In the genomic region with DNA sequence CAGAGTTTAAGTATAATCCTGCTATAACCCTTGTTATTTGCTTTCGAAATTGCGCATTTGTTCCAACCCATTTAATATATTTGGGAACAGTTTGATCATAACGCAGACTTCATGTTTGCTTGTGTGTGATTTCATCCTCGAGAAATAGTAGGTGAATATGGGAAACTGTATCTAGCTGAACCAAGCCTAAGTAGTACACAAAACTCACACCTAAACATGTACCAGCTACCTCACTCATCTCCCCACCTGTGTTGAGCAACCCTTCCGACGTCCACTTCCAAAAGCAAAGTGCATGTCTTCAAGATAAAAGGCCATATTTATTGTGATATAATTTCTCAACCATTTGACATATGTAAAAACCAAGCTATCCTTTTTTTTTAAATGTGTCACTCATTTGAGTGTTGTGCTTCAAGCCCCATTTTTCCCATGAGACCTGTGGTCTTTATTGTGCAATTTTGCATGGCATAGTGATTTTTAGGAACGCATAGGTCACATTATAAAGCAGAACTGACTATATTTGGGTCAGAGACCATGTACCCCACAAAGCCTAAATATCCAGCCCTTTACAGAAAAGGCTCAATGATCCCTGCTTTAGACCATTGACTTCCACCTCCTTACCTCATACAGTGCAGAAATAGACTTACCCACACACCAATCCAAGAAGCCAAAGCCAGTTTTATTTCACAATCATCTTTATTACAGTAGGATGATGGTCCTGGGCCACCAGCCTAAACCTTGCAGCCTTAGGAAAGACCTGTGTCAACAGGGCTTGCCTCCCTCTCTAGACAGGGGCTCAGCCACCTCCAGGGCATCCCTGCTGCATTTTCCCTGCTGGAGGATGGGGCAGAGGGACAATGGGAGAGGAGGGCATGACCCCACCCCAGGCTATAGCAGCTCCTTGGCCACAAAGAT, we compare ENCODE assay signal across 2 cellular contexts.
A peak's percentile ranks its signal among the peaks of the same experiment; 100 is the strongest.
TF ChIP-seq lines count a peak whose summit lies in the region.

No MANE protein-coding gene starts in this region.

TF ChIP-seq in HepG2, 621 proteins besides CTCF, POLR2A, EP300 and RAD21 (continues in another document):
- TF ChIP-seq, protein P1, sequence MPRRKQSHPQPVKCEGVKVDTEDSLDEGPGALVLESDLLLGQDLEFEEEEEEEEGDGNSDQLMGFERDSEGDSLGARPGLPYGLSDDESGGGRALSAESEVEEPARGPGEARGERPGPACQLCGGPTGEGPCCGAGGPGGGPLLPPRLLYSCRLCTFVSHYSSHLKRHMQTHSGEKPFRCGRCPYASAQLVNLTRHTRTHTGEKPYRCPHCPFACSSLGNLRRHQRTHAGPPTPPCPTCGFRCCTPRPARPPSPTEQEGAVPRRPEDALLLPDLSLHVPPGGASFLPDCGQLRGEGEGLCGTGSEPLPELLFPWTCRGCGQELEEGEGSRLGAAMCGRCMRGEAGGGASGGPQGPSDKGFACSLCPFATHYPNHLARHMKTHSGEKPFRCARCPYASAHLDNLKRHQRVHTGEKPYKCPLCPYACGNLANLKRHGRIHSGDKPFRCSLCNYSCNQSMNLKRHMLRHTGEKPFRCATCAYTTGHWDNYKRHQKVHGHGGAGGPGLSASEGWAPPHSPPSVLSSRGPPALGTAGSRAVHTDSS (CRISPR knock-in tag; conservative IDR thresholded peaks at IDR 0.05) = no peak
- no peak for TF ChIP-seq MAZ (IDR thresholded peaks at IDR 0.05; ENCODE audit: borderline replicate concordance, low read depth, low read length)
- TF ChIP-seq MAZ (CRISPR knock-in tag; IDR thresholded peaks at IDR 0.05; ENCODE audit: low read depth) = no peak
- no peak for TF ChIP-seq EZH2 (conservative IDR thresholded peaks at IDR 0.05; ENCODE audit: low read depth, low read length)
- 0 out of 2 replicates have a peak, but pooled peaks have one; percentile 40 for TF ChIP-seq CEBPB (IDR thresholded peaks at IDR 0.05; ENCODE audit: borderline replicate concordance, low read depth, low read length)
- no peak for TF ChIP-seq NKX3-1 (CRISPR knock-in tag; IDR thresholded peaks at IDR 0.05)
- no peak for TF ChIP-seq PHF21A (CRISPR knock-in tag; IDR thresholded peaks at IDR 0.05)
- no peak for TF ChIP-seq MATR3 (CRISPR knock-in tag; IDR thresholded peaks at IDR 0.05)
- TF ChIP-seq ZNF317 (CRISPR knock-in tag; IDR thresholded peaks at IDR 0.05) = no peak
- no peak for TF ChIP-seq CC2D1A (CRISPR knock-in tag; IDR thresholded peaks at IDR 0.05)
- TF ChIP-seq, protein P2, sequence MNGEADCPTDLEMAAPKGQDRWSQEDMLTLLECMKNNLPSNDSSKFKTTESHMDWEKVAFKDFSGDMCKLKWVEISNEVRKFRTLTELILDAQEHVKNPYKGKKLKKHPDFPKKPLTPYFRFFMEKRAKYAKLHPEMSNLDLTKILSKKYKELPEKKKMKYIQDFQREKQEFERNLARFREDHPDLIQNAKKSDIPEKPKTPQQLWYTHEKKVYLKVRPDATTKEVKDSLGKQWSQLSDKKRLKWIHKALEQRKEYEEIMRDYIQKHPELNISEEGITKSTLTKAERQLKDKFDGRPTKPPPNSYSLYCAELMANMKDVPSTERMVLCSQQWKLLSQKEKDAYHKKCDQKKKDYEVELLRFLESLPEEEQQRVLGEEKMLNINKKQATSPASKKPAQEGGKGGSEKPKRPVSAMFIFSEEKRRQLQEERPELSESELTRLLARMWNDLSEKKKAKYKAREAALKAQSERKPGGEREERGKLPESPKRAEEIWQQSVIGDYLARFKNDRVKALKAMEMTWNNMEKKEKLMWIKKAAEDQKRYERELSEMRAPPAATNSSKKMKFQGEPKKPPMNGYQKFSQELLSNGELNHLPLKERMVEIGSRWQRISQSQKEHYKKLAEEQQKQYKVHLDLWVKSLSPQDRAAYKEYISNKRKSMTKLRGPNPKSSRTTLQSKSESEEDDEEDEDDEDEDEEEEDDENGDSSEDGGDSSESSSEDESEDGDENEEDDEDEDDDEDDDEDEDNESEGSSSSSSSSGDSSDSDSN (CRISPR knock-in tag; IDR thresholded peaks at IDR 0.05) = no peak
- TF ChIP-seq, protein P3, sequence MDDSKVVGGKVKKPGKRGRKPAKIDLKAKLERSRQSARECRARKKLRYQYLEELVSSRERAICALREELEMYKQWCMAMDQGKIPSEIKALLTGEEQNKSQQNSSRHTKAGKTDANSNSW (CRISPR knock-in tag; IDR thresholded peaks at IDR 0.05; ENCODE audit: borderline replicate concordance) = no peak
- no peak for TF ChIP-seq CCAR2 (optimal IDR thresholded peaks at IDR 0.05; ENCODE audit: low read depth, low read length)
- TF ChIP-seq, protein P4, sequence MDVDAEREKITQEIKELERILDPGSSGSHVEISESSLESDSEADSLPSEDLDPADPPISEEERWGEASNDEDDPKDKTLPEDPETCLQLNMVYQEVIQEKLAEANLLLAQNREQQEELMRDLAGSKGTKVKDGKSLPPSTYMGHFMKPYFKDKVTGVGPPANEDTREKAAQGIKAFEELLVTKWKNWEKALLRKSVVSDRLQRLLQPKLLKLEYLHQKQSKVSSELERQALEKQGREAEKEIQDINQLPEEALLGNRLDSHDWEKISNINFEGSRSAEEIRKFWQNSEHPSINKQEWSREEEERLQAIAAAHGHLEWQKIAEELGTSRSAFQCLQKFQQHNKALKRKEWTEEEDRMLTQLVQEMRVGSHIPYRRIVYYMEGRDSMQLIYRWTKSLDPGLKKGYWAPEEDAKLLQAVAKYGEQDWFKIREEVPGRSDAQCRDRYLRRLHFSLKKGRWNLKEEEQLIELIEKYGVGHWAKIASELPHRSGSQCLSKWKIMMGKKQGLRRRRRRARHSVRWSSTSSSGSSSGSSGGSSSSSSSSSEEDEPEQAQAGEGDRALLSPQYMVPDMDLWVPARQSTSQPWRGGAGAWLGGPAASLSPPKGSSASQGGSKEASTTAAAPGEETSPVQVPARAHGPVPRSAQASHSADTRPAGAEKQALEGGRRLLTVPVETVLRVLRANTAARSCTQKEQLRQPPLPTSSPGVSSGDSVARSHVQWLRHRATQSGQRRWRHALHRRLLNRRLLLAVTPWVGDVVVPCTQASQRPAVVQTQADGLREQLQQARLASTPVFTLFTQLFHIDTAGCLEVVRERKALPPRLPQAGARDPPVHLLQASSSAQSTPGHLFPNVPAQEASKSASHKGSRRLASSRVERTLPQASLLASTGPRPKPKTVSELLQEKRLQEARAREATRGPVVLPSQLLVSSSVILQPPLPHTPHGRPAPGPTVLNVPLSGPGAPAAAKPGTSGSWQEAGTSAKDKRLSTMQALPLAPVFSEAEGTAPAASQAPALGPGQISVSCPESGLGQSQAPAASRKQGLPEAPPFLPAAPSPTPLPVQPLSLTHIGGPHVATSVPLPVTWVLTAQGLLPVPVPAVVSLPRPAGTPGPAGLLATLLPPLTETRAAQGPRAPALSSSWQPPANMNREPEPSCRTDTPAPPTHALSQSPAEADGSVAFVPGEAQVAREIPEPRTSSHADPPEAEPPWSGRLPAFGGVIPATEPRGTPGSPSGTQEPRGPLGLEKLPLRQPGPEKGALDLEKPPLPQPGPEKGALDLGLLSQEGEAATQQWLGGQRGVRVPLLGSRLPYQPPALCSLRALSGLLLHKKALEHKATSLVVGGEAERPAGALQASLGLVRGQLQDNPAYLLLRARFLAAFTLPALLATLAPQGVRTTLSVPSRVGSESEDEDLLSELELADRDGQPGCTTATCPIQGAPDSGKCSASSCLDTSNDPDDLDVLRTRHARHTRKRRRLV (CRISPR knock-in tag; IDR thresholded peaks at IDR 0.05) = no peak
- TF ChIP-seq RBM22 (optimal IDR thresholded peaks at IDR 0.05; ENCODE audit: low read length) = peak; percentile 89
- TF ChIP-seq NFATC3 (CRISPR knock-in tag; IDR thresholded peaks at IDR 0.05) = no peak
- no peak for TF ChIP-seq KAT8 (CRISPR knock-in tag; IDR thresholded peaks at IDR 0.05)
- 0 out of 2 replicates have a peak, but pooled peaks have one; percentile 14 for TF ChIP-seq ATF7-NPFF (CRISPR knock-in tag; IDR thresholded peaks at IDR 0.05; ENCODE audit: low read depth)

TF ChIP-seq in SK-N-SH treated with all-trans-retinoic acid at 6 μM for 48 hours, 23 proteins besides CTCF, POLR2A, EP300 and RAD21:
- no peak for TF ChIP-seq CSDC2 (CRISPR knock-in tag; IDR thresholded peaks at IDR 0.05)
- no peak for TF ChIP-seq TCF4 (CRISPR knock-in tag; IDR thresholded peaks at IDR 0.05; ENCODE audit: borderline replicate concordance)
- TF ChIP-seq, protein P5, sequence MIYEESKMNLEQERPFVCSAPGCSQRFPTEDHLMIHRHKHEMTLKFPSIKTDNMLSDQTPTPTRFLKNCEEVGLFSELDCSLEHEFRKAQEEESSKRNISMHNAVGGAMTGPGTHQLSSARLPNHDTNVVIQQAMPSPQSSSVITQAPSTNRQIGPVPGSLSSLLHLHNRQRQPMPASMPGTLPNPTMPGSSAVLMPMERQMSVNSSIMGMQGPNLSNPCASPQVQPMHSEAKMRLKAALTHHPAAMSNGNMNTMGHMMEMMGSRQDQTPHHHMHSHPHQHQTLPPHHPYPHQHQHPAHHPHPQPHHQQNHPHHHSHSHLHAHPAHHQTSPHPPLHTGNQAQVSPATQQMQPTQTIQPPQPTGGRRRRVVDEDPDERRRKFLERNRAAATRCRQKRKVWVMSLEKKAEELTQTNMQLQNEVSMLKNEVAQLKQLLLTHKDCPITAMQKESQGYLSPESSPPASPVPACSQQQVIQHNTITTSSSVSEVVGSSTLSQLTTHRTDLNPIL (CRISPR knock-in tag; IDR thresholded peaks at IDR 0.05; ENCODE audit: low read depth) = no peak
- TF ChIP-seq GLIS3 (CRISPR knock-in tag; IDR thresholded peaks at IDR 0.05) = no peak
